ENCODE assay signal across 1 cellular context in genomic region chr4:70687821-70688794, GRCh38.
TF ChIP-seq lines count a peak whose summit lies in the region.

UTP3 (plus strand) TSS chr4:70688532; CDS start chr4:70688678, 146 bp downstream.

TF ChIP-seq in HepG2, 621 proteins besides CTCF, POLR2A, EP300 and RAD21 (continued from another document and continues in another):
- TF ChIP-seq, protein P1, sequence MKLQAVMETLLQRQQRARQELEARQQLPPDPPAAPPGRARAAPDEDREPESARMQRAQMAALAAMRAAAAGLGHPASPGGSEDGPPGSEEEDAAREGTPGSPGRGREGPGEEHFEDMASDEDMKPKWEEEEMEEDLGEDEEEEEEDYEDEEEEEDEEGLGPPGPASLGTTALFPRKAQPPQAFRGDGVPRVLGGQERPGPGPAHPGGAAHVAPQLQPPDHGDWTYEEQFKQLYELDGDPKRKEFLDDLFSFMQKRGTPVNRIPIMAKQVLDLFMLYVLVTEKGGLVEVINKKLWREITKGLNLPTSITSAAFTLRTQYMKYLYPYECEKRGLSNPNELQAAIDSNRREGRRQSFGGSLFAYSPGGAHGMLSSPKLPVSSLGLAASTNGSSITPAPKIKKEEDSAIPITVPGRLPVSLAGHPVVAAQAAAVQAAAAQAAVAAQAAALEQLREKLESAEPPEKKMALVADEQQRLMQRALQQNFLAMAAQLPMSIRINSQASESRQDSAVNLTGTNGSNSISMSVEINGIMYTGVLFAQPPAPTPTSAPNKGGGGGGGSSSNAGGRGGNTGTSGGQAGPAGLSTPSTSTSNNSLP (IDR thresholded peaks at IDR 0.05; ENCODE audit: low read depth, low read length), result peak; percentile 96
- TF ChIP-seq ZNF224 (CRISPR knock-in tag; IDR thresholded peaks at IDR 0.05), result peak; percentile 54; the same call in 1 of the 2 replicates
- peak; percentile 92 for TF ChIP-seq ZNF605 (CRISPR knock-in tag; IDR thresholded peaks at IDR 0.05)
- TF ChIP-seq TRAFD1 (CRISPR knock-in tag; IDR thresholded peaks at IDR 0.05; ENCODE audit: borderline replicate concordance), result no peak
- no peak for TF ChIP-seq MTF2 (CRISPR knock-in tag; IDR thresholded peaks at IDR 0.05; ENCODE audit: borderline replicate concordance)
- TF ChIP-seq, protein P2, sequence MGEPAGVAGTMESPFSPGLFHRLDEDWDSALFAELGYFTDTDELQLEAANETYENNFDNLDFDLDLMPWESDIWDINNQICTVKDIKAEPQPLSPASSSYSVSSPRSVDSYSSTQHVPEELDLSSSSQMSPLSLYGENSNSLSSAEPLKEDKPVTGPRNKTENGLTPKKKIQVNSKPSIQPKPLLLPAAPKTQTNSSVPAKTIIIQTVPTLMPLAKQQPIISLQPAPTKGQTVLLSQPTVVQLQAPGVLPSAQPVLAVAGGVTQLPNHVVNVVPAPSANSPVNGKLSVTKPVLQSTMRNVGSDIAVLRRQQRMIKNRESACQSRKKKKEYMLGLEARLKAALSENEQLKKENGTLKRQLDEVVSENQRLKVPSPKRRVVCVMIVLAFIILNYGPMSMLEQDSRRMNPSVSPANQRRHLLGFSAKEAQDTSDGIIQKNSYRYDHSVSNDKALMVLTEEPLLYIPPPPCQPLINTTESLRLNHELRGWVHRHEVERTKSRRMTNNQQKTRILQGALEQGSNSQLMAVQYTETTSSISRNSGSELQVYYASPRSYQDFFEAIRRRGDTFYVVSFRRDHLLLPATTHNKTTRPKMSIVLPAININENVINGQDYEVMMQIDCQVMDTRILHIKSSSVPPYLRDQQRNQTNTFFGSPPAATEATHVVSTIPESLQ (CRISPR knock-in tag; conservative IDR thresholded peaks at IDR 0.05), result no peak; the same call in 1 of the 2 replicates
- 0 out of 2 replicates have a peak, but pooled peaks have one; percentile 28 for TF ChIP-seq MYNN (CRISPR knock-in tag; IDR thresholded peaks at IDR 0.05; ENCODE audit: low read depth)
- TF ChIP-seq ZNF20 (CRISPR knock-in tag; IDR thresholded peaks at IDR 0.05), result no peak
- no peak for TF ChIP-seq ZNF850 (CRISPR knock-in tag; conservative IDR thresholded peaks at IDR 0.05)
- TF ChIP-seq AKAP8 (CRISPR knock-in tag; IDR thresholded peaks at IDR 0.05), result no peak
- no peak for TF ChIP-seq FOXP1 (IDR thresholded peaks at IDR 0.05)
- TF ChIP-seq FOXP1 (CRISPR knock-in tag; IDR thresholded peaks at IDR 0.05), result peak; percentile 26; the same call in 1 of the 2 replicates
- 0 out of 2 replicates have a peak, but pooled peaks have one; percentile 68 for TF ChIP-seq NFIC (IDR thresholded peaks at IDR 0.05; ENCODE audit: low read length)
- no peak for TF ChIP-seq ZNF292 (CRISPR knock-in tag; IDR thresholded peaks at IDR 0.05; ENCODE audit: borderline replicate concordance, low read depth)
- TF ChIP-seq ARNT2 (CRISPR knock-in tag; IDR thresholded peaks at IDR 0.05; ENCODE audit: low read depth), result peak; percentile 83
- TF ChIP-seq TOE1 (CRISPR knock-in tag; IDR thresholded peaks at IDR 0.05), result no peak
- TF ChIP-seq NCOA1 (CRISPR knock-in tag; IDR thresholded peaks at IDR 0.05), result no peak
- no peak for TF ChIP-seq ZEB1 (IDR thresholded peaks at IDR 0.05; ENCODE audit: insufficient replicate concordance, low read depth)
- no peak; the same call in 1 of the 2 replicates for TF ChIP-seq CREBL2 (CRISPR knock-in tag; IDR thresholded peaks at IDR 0.05; ENCODE audit: borderline replicate concordance)
- TF ChIP-seq ZNF510 (CRISPR knock-in tag; IDR thresholded peaks at IDR 0.05; ENCODE audit: low read depth), result no peak
- no peak for TF ChIP-seq KDM6A (CRISPR knock-in tag; IDR thresholded peaks at IDR 0.05; ENCODE audit: low read depth)
- peak; percentile 86 for TF ChIP-seq POLR2AphosphoS5 (IDR thresholded peaks at IDR 0.05; ENCODE audit: low read depth, low read length)
- TF ChIP-seq GABPA (IDR thresholded peaks at IDR 0.05; ENCODE audit: low read depth, low read length), result peak; percentile 95
- peak; percentile 98 for TF ChIP-seq GABPA (CRISPR knock-in tag; IDR thresholded peaks at IDR 0.05; ENCODE audit: low read depth)
- TF ChIP-seq ZFX (CRISPR knock-in tag; IDR thresholded peaks at IDR 0.05; ENCODE audit: low read depth), result peak; percentile 86
- TF ChIP-seq DDIT3 (CRISPR knock-in tag; IDR thresholded peaks at IDR 0.05), result no peak
- peak; percentile 89 for TF ChIP-seq SALL1 (CRISPR knock-in tag; IDR thresholded peaks at IDR 0.05)
- TF ChIP-seq UBTF (CRISPR knock-in tag; IDR thresholded peaks at IDR 0.05), result peak; percentile 96
- peak; percentile 98 for TF ChIP-seq ZMYM4 (CRISPR knock-in tag; IDR thresholded peaks at IDR 0.05)
- TF ChIP-seq ZNF547 (CRISPR knock-in tag; IDR thresholded peaks at IDR 0.05), result no peak; the same call in 1 of the 2 replicates
- 0 out of 2 replicates have a peak, but pooled peaks have one; percentile 12 for TF ChIP-seq ZFYVE20 (CRISPR knock-in tag; IDR thresholded peaks at IDR 0.05; ENCODE audit: borderline replicate concordance, low read depth)
- no peak for TF ChIP-seq ELF4 (CRISPR knock-in tag; IDR thresholded peaks at IDR 0.05; ENCODE audit: borderline replicate concordance)
- no peak; the same call in 1 of the 2 replicates for TF ChIP-seq ZNF703 (CRISPR knock-in tag; IDR thresholded peaks at IDR 0.05; ENCODE audit: borderline replicate concordance)
- peak; percentile 72 for TF ChIP-seq CCAR2 (optimal IDR thresholded peaks at IDR 0.05; ENCODE audit: low read depth, low read length)
- TF ChIP-seq FOXK1 (CRISPR knock-in tag; IDR thresholded peaks at IDR 0.05; ENCODE audit: borderline replicate concordance, low read depth), result peak; percentile 87
- peak; percentile 11; the same call in 1 of the 2 replicates for TF ChIP-seq ZBTB10 (CRISPR knock-in tag; IDR thresholded peaks at IDR 0.05; ENCODE audit: borderline replicate concordance)
- no peak for TF ChIP-seq HNRNPUL1 (IDR thresholded peaks at IDR 0.05; ENCODE audit: low read depth, low read length)
- no peak for TF ChIP-seq ZNF468 (CRISPR knock-in tag; IDR thresholded peaks at IDR 0.05)
- peak; percentile 87 for TF ChIP-seq TARDBP (CRISPR knock-in tag; IDR thresholded peaks at IDR 0.05)
- TF ChIP-seq HNF1A (IDR thresholded peaks at IDR 0.05; ENCODE audit: low read depth), result 0 out of 2 replicates have a peak, but pooled peaks have one; percentile 21
- peak; percentile 85; the same call in 1 of the 2 replicates for TF ChIP-seq HNF1A (CRISPR knock-in tag; IDR thresholded peaks at IDR 0.05; ENCODE audit: borderline replicate concordance)
- TF ChIP-seq ZNF329 (CRISPR knock-in tag; IDR thresholded peaks at IDR 0.05; ENCODE audit: low read depth), result peak; percentile 91
- TF ChIP-seq, protein P3, sequence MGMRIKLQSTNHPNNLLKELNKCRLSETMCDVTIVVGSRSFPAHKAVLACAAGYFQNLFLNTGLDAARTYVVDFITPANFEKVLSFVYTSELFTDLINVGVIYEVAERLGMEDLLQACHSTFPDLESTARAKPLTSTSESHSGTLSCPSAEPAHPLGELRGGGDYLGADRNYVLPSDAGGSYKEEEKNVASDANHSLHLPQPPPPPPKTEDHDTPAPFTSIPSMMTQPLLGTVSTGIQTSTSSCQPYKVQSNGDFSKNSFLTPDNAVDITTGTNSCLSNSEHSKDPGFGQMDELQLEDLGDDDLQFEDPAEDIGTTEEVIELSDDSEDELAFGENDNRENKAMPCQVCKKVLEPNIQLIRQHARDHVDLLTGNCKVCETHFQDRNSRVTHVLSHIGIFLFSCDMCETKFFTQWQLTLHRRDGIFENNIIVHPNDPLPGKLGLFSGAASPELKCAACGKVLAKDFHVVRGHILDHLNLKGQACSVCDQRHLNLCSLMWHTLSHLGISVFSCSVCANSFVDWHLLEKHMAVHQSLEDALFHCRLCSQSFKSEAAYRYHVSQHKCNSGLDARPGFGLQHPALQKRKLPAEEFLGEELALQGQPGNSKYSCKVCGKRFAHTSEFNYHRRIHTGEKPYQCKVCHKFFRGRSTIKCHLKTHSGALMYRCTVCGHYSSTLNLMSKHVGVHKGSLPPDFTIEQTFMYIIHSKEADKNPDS (CRISPR knock-in tag; IDR thresholded peaks at IDR 0.05), result no peak
- 0 out of 2 replicates have a peak, but pooled peaks have one; percentile 26 for TF ChIP-seq CHCHD3 (CRISPR knock-in tag; IDR thresholded peaks at IDR 0.05)
- no peak for TF ChIP-seq ZNF17 (CRISPR knock-in tag; IDR thresholded peaks at IDR 0.05)
- TF ChIP-seq CENPT (CRISPR knock-in tag; IDR thresholded peaks at IDR 0.05; ENCODE audit: low read depth), result no peak
- TF ChIP-seq ZNF326 (CRISPR knock-in tag; IDR thresholded peaks at IDR 0.05; ENCODE audit: borderline replicate concordance), result no peak
